8 cellular contexts compared by ENCODE assay signal in the genomic region with DNA sequence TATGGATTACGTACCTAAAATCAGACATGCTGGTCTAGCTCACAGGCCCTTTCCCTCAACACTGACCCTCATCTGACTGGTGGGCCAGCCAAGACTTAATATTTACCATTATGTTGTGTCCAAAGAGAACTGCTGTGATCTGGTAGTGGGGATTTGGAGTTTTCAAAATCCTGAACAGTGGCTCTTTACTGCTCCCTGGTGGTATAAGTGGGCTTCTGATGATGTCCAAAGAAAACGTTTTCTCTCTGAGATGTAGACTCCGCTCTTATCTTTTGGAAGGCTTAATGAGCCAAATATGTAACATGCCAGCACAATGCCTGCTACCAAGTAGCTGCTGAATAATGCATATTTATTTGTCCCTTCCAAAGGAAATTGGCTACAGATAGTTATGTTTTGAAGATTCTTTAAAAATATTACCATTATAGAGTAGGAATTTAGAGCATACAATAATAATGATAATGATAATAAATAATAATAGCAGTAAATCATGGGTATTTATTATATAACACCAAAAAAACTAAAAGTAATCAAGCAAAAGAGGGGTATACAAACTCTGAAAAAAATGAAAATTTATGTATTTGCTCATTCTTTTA.
A peak's percentile ranks its signal among the peaks of the same experiment; 100 is the strongest.
DNase-seq lines count a peak whose midpoint lies in the region; ATAC-seq and TF ChIP-seq lines count a peak whose summit lies in the region.

No MANE protein-coding gene starts in this region.

- peaks cover 12% of the 10 kb centered on the region for H3K27me3 Mint-ChIP-seq in Calu3 (ENCODE audit: unreplicated experiment)
- H3K27me3 Mint-ChIP-seq in natural killer cell (ENCODE audit: low read depth in 2 of 2): peaks cover 0 to 2% of the 10 kb centered on the region in 2 donors

- no peak overlapping the region for H3K27ac ChIP-seq in iPS DF 6.9 (ENCODE audit: low read length)

- TF ChIP-seq CTCF in Calu3 (IDR thresholded peaks at IDR 0.05; ENCODE audit: unreplicated experiment) (peak; percentile 25), astrocyte of the cerebellum (IDR thresholded peaks at IDR 0.05; ENCODE audit: low read depth, low read length, missing control alignments) (peak; percentile 79), natural killer cell (IDR thresholded peaks at IDR 0.05) (no peak)

- no peaks in the 10 kb centered on the region for H3K4me1 ChIP-seq in iPS DF 6.9 (ENCODE audit: control insufficient read depth, insufficient read depth, low read length)

- in situ Hi-C loops in astrocyte of the cerebellum (cut with HindIII; ENCODE audit: low sequenced_read_pairs): no loop called here

- H3K36me3 Mint-ChIP-seq in Calu3 (ENCODE audit: insufficient read depth, unreplicated experiment) (no peaks in the 10 kb centered on the region), natural killer cell (no peaks in the 10 kb centered on the region)

- H3K4me3 Mint-ChIP-seq in Calu3 (ENCODE audit: low read depth, unreplicated experiment) (no peak overlapping the region), natural killer cell (no peak overlapping the region)

- H3K9me3 ChIP-seq in iPS DF 6.9 (ENCODE audit: control insufficient read depth, insufficient read depth, low read length): no peaks in the 10 kb centered on the region

- WGBS in iPS DF 6.9 (ENCODE audit: insufficient coverage, insufficient read length): no CpG with 5 or more reads among the region's 3 CpGs

- intact Hi-C loops in Calu3 (cut with micrococcal nuclease; ENCODE audit: unreplicated experiment): loop anchor here (1.0 to 5.0 kb wide), 2 partner anchors 298 to 497 kb away; no protein-coding TSS in a partner anchor
- intact Hi-C loops in natural killer cell (cut with micrococcal nuclease): no loop called here

- H3K4me3 ChIP-seq in astrocyte of the cerebellum (ENCODE audit: low read depth, low read length) (no peak overlapping the region), iPS DF 6.9 (ENCODE audit: low read length) (no peak overlapping the region)

- peak; percentile 36 for DNase-seq in Calu3
- DNase-seq in NCI-H2171 treated with DMSO at 0.1 percent for 48 hours (lab: John Stamatoyannopoulos, UW): peak; percentile 75
- peak; percentile 80 for DNase-seq in astrocyte of the cerebellum (ENCODE audit: low read depth)
- DNase-seq in iPS DF 6.9 (ENCODE audit: low read depth, low spot score): peak; percentile 29
- DNase-seq in stimulated activated naive CD8-positive, alpha-beta T cell treated with anti-CD3 and anti-CD28 coated beads, Interleukin-15, Interleukin-2, amounts not matched to agents 100 U/mL and 50 U/mL, for 24 hours: peak; percentile 7
- DNase-seq in natural killer cell: no peak
- no peak for DNase-seq in NK-92 treated with Interleukin-12 subunit alpha and Interleukin-12 subunit beta, amount 100 ng/mL, for 24 hours (lab: John Stamatoyannopoulos, UW)

- H3K27ac Mint-ChIP-seq in Calu3 (ENCODE audit: unreplicated experiment) (no peak overlapping the region), natural killer cell (no peak overlapping the region)

- ATAC-seq in GM21619 (IDR thresholded peaks at IDR 0.05; ENCODE audit: unreplicated experiment): peak; percentile 56
- no peak for ATAC-seq in stimulated activated naive CD8-positive, alpha-beta T cell treated with anti-CD3 and anti-CD28 coated beads, Interleukin-15, Interleukin-2, amounts not matched to agents 100 U/mL and 50 U/mL, for 24 hours
- no peak for ATAC-seq in natural killer cell

- no TSS peak for BruUV-seq in Calu3 (replicated peaks; lab: Mats Ljungman, UMichigan)

- H3K36me3 ChIP-seq in iPS DF 6.9 (ENCODE audit: control insufficient read depth, insufficient read depth, low read length): peaks cover 5% of the 10 kb centered on the region; the same call in 1 of the 2 replicates

- peaks cover 2% of the 10 kb centered on the region for H3K9me3 Mint-ChIP-seq in Calu3 (ENCODE audit: low read depth, unreplicated experiment)
- no peaks in the 10 kb centered on the region for H3K9me3 Mint-ChIP-seq in natural killer cell

- no peaks in the 10 kb centered on the region for H3K27me3 ChIP-seq in iPS DF 6.9 (ENCODE audit: control insufficient read depth, insufficient read depth, low read length)

- no peaks in the 10 kb centered on the region for H3K4me1 Mint-ChIP-seq in Calu3 (ENCODE audit: low read depth, unreplicated experiment)
- no peaks in the 10 kb centered on the region for H3K4me1 Mint-ChIP-seq in natural killer cell

- CTCF ChIA-PET in Calu3 (lab: Charles Lee): no interaction called here

Comparison
In these comparisons a context has a peak if more than half of its experiments do, and no peak if none do; other contexts are left out.
1. DNase-seq: peak in Calu3 (single experiment), NCI-H2171 treated with DMSO at 0.1 percent for 48 hours (single experiment), astrocyte of the cerebellum (single experiment), iPS DF 6.9 (single experiment) and stimulated activated naive CD8-positive, alpha-beta T cell treated with anti-CD3 and anti-CD28 coated beads, Interleukin-15, Interleukin-2, amounts not matched to agents 100 U/mL and 50 U/mL, for 24 hours (single experiment); none in natural killer cell (single experiment) and NK-92 treated with Interleukin-12 subunit alpha and Interleukin-12 subunit beta, amount 100 ng/mL, for 24 hours (single experiment).